43 cellular contexts compared by ENCODE assay signal in genomic region chr13:51916419-51916818, GRCh38. TPM values are rescaled to one million over a fixed set of nuclear protein-coding genes. Genes with fewer than 3 reads are reported as not detected.
"Had no signal": no experiment of that assay in that cellular context is flagged by ENCODE, and none has a peak within 500 bp of the region (broad histone marks: within the 10 kb centered on the region; RNA-seq: fewer than 3 reads in every experiment).

No MANE protein-coding gene starts in this region.

- DNase-seq: activated effector memory CD4-positive, alpha-beta T cell treated with anti-CD3 and anti-CD28 coated beads, Interleukin-2, amount 50 U/mL, for 16 hours; activated effector memory CD4-positive, alpha-beta T cell treated with Interleukin-2 at 50 U/mL for 16 hours; activated gamma-delta T cell; activated gamma-delta T cell treated with Interleukin-2 at 50 U/mL for 16 hours; activated naive CD4-positive, alpha-beta T cell; activated naive CD4-positive, alpha-beta T cell treated with anti-CD3 and anti-CD28 coated beads for 36 hours; activated naive CD4-positive, alpha-beta T cell treated with anti-CD3 and anti-CD28 coated beads, Interleukin-2, amount 10 ng/mL, durations not matched to agents 7 days and 5 days; activated naive CD4-positive, alpha-beta T cell treated with anti-CD3 and anti-CD28 coated beads, Interleukin-2, amount 50 U/mL, for 16 hours; activated naive CD4-positive, alpha-beta T cell treated with Interleukin-2 at 50 U/mL for 16 hours; activated naive CD8-positive, alpha-beta T cell treated with anti-CD3 and anti-CD28 coated beads for 36 hours; activated naive CD8-positive, alpha-beta T cell treated with anti-CD3 and anti-CD28 coated beads, Interleukin-2, amount 10 ng/mL, durations not matched to agents 7 days and 5 days; activated naive CD8-positive, alpha-beta T cell treated with anti-CD3 and anti-CD28 coated beads, Interleukin-2, amount 50 U/mL, for 24 hours; activated T-cell treated with anti-CD3 and anti-CD28 coated beads, Interleukin-2, amount 50 U/mL, for 1 hour; activated T-cell treated with anti-CD3 and anti-CD28 coated beads, Interleukin-2, amount 50 U/mL, for 24 hours; activated T-cell treated with anti-CD3 and anti-CD28 coated beads, Interleukin-2, amount 50 U/mL, for 4 hours; activated T-cell treated with anti-CD3 and anti-CD28 coated beads, Interleukin-2, amount 50 U/mL, for 48 hours; activated T-cell treated with anti-CD3 and anti-CD28 coated beads, Interleukin-2, amount 50 U/mL, for 72 hours; adrenal gland; amniotic stem cell; amygdala; anterior cingulate cortex; aorta; body of pancreas; brain microvascular endothelial cell; central memory CD4-positive, alpha-beta T cell; cerebellar nuclear complex had no signal

- H3K36me3 ChIP-seq: adrenal gland, ascending aorta, brain microvascular endothelial cell, breast epithelium, cardiac muscle cell had no signal

- H3K4me3 Mint-ChIP-seq: activated naive CD4-positive, alpha-beta T cell treated with anti-CD3 and anti-CD28 coated beads for 36 hours; activated naive CD4-positive, alpha-beta T cell treated with anti-CD3 and anti-CD28 coated beads, Interleukin-2, amount 10 ng/mL, durations not matched to agents 7 days and 5 days; activated naive CD4-positive, alpha-beta T cell treated with anti-CD3 and anti-CD28 coated beads, Interleukin-2, amount 50 U/mL, for 24 hours; activated naive CD8-positive, alpha-beta T cell; activated naive CD8-positive, alpha-beta T cell treated with anti-CD3 and anti-CD28 coated beads for 36 hours; activated naive CD8-positive, alpha-beta T cell treated with anti-CD3 and anti-CD28 coated beads, Interleukin-2, amount 10 ng/mL, durations not matched to agents 7 days and 5 days; activated naive CD8-positive, alpha-beta T cell treated with anti-CD3 and anti-CD28 coated beads, Interleukin-2, amount 50 U/mL, for 24 hours; activated T-cell treated with anti-CD3 and anti-CD28 coated beads, Interleukin-2, amount 50 U/mL, for 24 hours; activated T-cell treated with anti-CD3 and anti-CD28 coated beads, Interleukin-2, amount 50 U/mL, for 4 hours; activated T-cell treated with anti-CD3 and anti-CD28 coated beads, Interleukin-2, amount 50 U/mL, for 72 hours; activated T-helper 1 cell treated with anti-CD3 and anti-CD28 coated beads, Interleukin-12 subunit alpha, Interleukin-12 subunit beta, Interleukin-2, Interleukin-4 antibody, amounts not matched to agents 30 ng/mL and 10 ng/mL and 1 ng/mL, durations not matched to agents 14 hours and 24 hours and 36 hours; activated T-helper 17 cell treated with anti-CD3 and anti-CD28 coated beads, Interleukin-2, amount 50 U/mL, for 72 hours; brain; central memory CD8-positive, alpha-beta T cell had no signal

- H3K27me3 Mint-ChIP-seq: activated naive CD4-positive, alpha-beta T cell treated with anti-CD3 and anti-CD28 coated beads, Interleukin-2, amount 50 U/mL, for 24 hours; activated naive CD8-positive, alpha-beta T cell; brain; central memory CD8-positive, alpha-beta T cell had no signal

- H3K36me3 Mint-ChIP-seq: activated naive CD4-positive, alpha-beta T cell treated with anti-CD3 and anti-CD28 coated beads, Interleukin-2, amount 10 ng/mL, durations not matched to agents 7 days and 5 days; activated naive CD4-positive, alpha-beta T cell treated with anti-CD3 and anti-CD28 coated beads, Interleukin-2, amount 50 U/mL, for 24 hours; activated naive CD4-positive, alpha-beta T cell treated with anti-CD3 and anti-CD28 coated beads, Interleukin-2, amount 50 U/mL, for 72 hours; activated naive CD8-positive, alpha-beta T cell; activated naive CD8-positive, alpha-beta T cell treated with anti-CD3 and anti-CD28 coated beads for 36 hours; activated naive CD8-positive, alpha-beta T cell treated with anti-CD3 and anti-CD28 coated beads, Interleukin-2, amount 10 ng/mL, durations not matched to agents 7 days and 5 days; brain had no signal

- H3K4me1 Mint-ChIP-seq: activated naive CD4-positive, alpha-beta T cell treated with anti-CD3 and anti-CD28 coated beads, Interleukin-2, amount 50 U/mL, for 24 hours; activated T-helper 17 cell treated with anti-CD3 and anti-CD28 coated beads, Interleukin-2, amount 50 U/mL, for 72 hours had no signal

- H3K27me3 ChIP-seq: adrenal gland, ascending aorta, body of pancreas, brain microvascular endothelial cell, breast epithelium, cardiac muscle cell had no signal

- ATAC-seq: activated naive CD4-positive, alpha-beta T cell treated with anti-CD3 and anti-CD28 coated beads, Interleukin-2, amount 50 U/mL, for 72 hours; activated naive CD8-positive, alpha-beta T cell treated with anti-CD3 and anti-CD28 coated beads, Interleukin-2, amount 50 U/mL, for 24 hours; activated T-cell treated with anti-CD3 and anti-CD28 coated beads, Interleukin-2, amount 50 U/mL, for 4 hours; activated T-cell treated with anti-CD3 and anti-CD28 coated beads, Interleukin-2, amount 50 U/mL, for 72 hours; activated T-helper 17 cell treated with anti-CD3 and anti-CD28 coated beads, Interleukin-2, amount 50 U/mL, for 72 hours; body of pancreas had no signal

- H3K9me3 Mint-ChIP-seq: activated naive CD4-positive, alpha-beta T cell treated with anti-CD3 and anti-CD28 coated beads for 36 hours; activated naive CD4-positive, alpha-beta T cell treated with anti-CD3 and anti-CD28 coated beads, Interleukin-2, amount 10 ng/mL, durations not matched to agents 7 days and 5 days; activated naive CD4-positive, alpha-beta T cell treated with anti-CD3 and anti-CD28 coated beads, Interleukin-2, amount 50 U/mL, for 24 hours; activated naive CD4-positive, alpha-beta T cell treated with anti-CD3 and anti-CD28 coated beads, Interleukin-2, amount 50 U/mL, for 72 hours; activated naive CD8-positive, alpha-beta T cell treated with anti-CD3 and anti-CD28 coated beads for 36 hours; activated naive CD8-positive, alpha-beta T cell treated with anti-CD3 and anti-CD28 coated beads, Interleukin-2, amount 10 ng/mL, durations not matched to agents 7 days and 5 days; activated naive CD8-positive, alpha-beta T cell treated with anti-CD3 and anti-CD28 coated beads, Interleukin-2, amount 50 U/mL, for 24 hours; activated T-cell treated with anti-CD3 and anti-CD28 coated beads, Interleukin-2, amount 50 U/mL, for 24 hours; activated T-cell treated with anti-CD3 and anti-CD28 coated beads, Interleukin-2, amount 50 U/mL, for 4 hours; activated T-cell treated with anti-CD3 and anti-CD28 coated beads, Interleukin-2, amount 50 U/mL, for 72 hours; activated T-helper 1 cell treated with anti-CD3 and anti-CD28 coated beads, Interleukin-12 subunit alpha, Interleukin-12 subunit beta, Interleukin-2, Interleukin-4 antibody, amounts not matched to agents 30 ng/mL and 10 ng/mL and 1 ng/mL, durations not matched to agents 14 hours and 24 hours and 36 hours; activated T-helper 17 cell treated with anti-CD3 and anti-CD28 coated beads, Interleukin-2, amount 50 U/mL, for 72 hours; activated T-helper 2 cell treated with anti-CD3 and anti-CD28 coated beads, Interferon-gamma antibody, Interleukin-2, Interleukin-4, amounts not matched to agents 10 μg/mL and 5 μg/mL and 100 μg/mL, durations not matched to agents 14 hours and 24 hours and 36 hours; brain; central memory CD8-positive, alpha-beta T cell had no signal

- H3K27ac Mint-ChIP-seq: activated naive CD4-positive, alpha-beta T cell treated with anti-CD3 and anti-CD28 coated beads for 36 hours; activated naive CD4-positive, alpha-beta T cell treated with anti-CD3 and anti-CD28 coated beads, Interleukin-2, amount 10 ng/mL, durations not matched to agents 7 days and 5 days; activated naive CD4-positive, alpha-beta T cell treated with anti-CD3 and anti-CD28 coated beads, Interleukin-2, amount 50 U/mL, for 24 hours; activated naive CD4-positive, alpha-beta T cell treated with anti-CD3 and anti-CD28 coated beads, Interleukin-2, amount 50 U/mL, for 72 hours; activated naive CD8-positive, alpha-beta T cell; activated naive CD8-positive, alpha-beta T cell treated with anti-CD3 and anti-CD28 coated beads for 36 hours; activated naive CD8-positive, alpha-beta T cell treated with anti-CD3 and anti-CD28 coated beads, Interleukin-2, amount 10 ng/mL, durations not matched to agents 7 days and 5 days; activated naive CD8-positive, alpha-beta T cell treated with anti-CD3 and anti-CD28 coated beads, Interleukin-2, amount 50 U/mL, for 24 hours; activated T-cell treated with anti-CD3 and anti-CD28 coated beads, Interleukin-2, amount 50 U/mL, for 24 hours; activated T-cell treated with anti-CD3 and anti-CD28 coated beads, Interleukin-2, amount 50 U/mL, for 72 hours; activated T-helper 1 cell treated with anti-CD3 and anti-CD28 coated beads, Interleukin-12 subunit alpha, Interleukin-12 subunit beta, Interleukin-2, Interleukin-4 antibody, amounts not matched to agents 30 ng/mL and 10 ng/mL and 1 ng/mL, durations not matched to agents 14 hours and 24 hours and 36 hours; activated T-helper 17 cell treated with anti-CD3 and anti-CD28 coated beads, Interleukin-2, amount 50 U/mL, for 72 hours; activated T-helper 2 cell treated with anti-CD3 and anti-CD28 coated beads, Interferon-gamma antibody, Interleukin-2, Interleukin-4, amounts not matched to agents 10 μg/mL and 5 μg/mL and 100 μg/mL, durations not matched to agents 14 hours and 24 hours and 36 hours; brain had no signal

- H3K9me3 ChIP-seq: adrenal gland, ascending aorta, body of pancreas, breast epithelium had no signal

- H3K27ac ChIP-seq: adrenal gland, ascending aorta, body of pancreas, brain microvascular endothelial cell, breast epithelium, cardiac muscle cell had no signal

- H3K4me3 ChIP-seq: adrenal gland, ascending aorta, body of pancreas, breast epithelium, cardiac muscle cell had no signal

RNA-seq across cellular contexts. Expression of gene CCDC70, which starts 54.6 kb away (rescaled TPM):
- total RNA-seq: activated naive CD4-positive, alpha-beta T cell treated with anti-CD3 and anti-CD28 coated beads for 36 hours; activated naive CD4-positive, alpha-beta T cell treated with anti-CD3 and anti-CD28 coated beads, Interleukin-2, amount 50 U/mL, for 72 hours; activated naive CD8-positive, alpha-beta T cell treated with anti-CD3 and anti-CD28 coated beads, Interleukin-2, amount 10 ng/mL, durations not matched to agents 7 days and 5 days; activated T-cell treated with anti-CD3 and anti-CD28 coated beads, Interleukin-2, amount 50 U/mL, for 4 hours; activated T-helper 1 cell treated with anti-CD3 and anti-CD28 coated beads, Interleukin-12 subunit alpha, Interleukin-12 subunit beta, Interleukin-2, Interleukin-4 antibody, amounts not matched to agents 30 ng/mL and 10 ng/mL and 1 ng/mL, durations not matched to agents 14 hours and 24 hours and 36 hours; activated T-helper 2 cell treated with anti-CD3 and anti-CD28 coated beads, Interferon-gamma antibody, Interleukin-2, Interleukin-4, amounts not matched to agents 10 μg/mL and 5 μg/mL and 100 μg/mL, durations not matched to agents 14 hours and 24 hours and 36 hours; adrenal gland; aorta; ascending aorta; astrocyte; body of pancreas; breast epithelium; bronchial epithelial cell; cardiac muscle cell; cardiac septum; cerebellum; chondrocyte had no signal
- polyA plus RNA-seq: adipose tissue, adrenal gland, aorta, cardiac muscle cell had no signal
